31 cellular contexts compared by ENCODE assay signal in the genomic region with DNA sequence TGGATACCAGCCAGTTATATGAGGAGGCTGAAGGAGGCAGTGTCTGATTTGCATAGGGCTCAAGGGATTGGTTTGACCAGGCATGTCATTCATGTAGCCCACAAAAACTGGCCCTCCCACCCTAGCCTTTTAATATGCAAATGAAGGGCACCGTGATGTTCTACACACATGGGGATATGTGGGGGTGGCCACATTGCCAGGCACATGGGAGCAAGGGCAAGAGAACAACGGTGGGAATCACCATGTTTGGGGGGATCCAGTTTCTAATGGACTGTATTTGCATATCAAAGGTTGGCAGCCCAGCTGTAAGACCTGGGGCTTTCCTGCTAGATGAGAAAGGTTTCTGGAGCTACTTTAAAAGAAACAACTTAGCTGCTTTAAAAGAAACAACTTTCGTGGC.
DNase-seq lines count a peak whose midpoint lies in the region; ATAC-seq, FAIRE-seq and TF ChIP-seq lines count a peak whose summit lies in the region.
"Had no signal": no experiment of that assay in that cellular context is flagged by ENCODE, and none has a peak within 500 bp of the region (broad histone marks: within the 10 kb centered on the region; RNA-seq: fewer than 3 reads in every experiment).

No MANE protein-coding gene starts in this region.

- no peak for ATAC-seq in K562
- no peak for ATAC-seq in SK-N-SH treated with all-trans-retinoic acid at 6 μM for 48 hours
- ATAC-seq: A549; activated CD8-positive, alpha-beta memory T cell treated with anti-CD3 and anti-CD28 coated beads, Interleukin-2, amount 10 ng/mL, durations not matched to agents 7 days and 5 days; CD8-positive, alpha-beta T cell; gastroesophageal sphincter; HCT116; left cardiac atrium; pancreas had no signal

- H3K79me2 ChIP-seq in K562 (ENCODE audit: control insufficient read depth, insufficient read depth, low read length), result no peaks in the 10 kb centered on the region

- peak overlapping the region; percentile 95 for H3K27ac ChIP-seq in HUES64 (ENCODE audit: low read depth, low read length)
- H3K27ac ChIP-seq in K562 (ENCODE audit: extremely low read depth, low read depth, low read length), result no peak overlapping the region
- H3K27ac ChIP-seq: A549, adrenal gland, dorsolateral prefrontal cortex, gastroesophageal sphincter, pancreas, skin epidermis, transverse colon had no signal

- H3K9ac ChIP-seq in HUES64 (ENCODE audit: low read depth, low read length) (peak overlapping the region; percentile 74; the same call in 1 of the 2 replicates), K562 (ENCODE audit: insufficient read depth in 1 of 2, low read depth in 2 of 2, low read length in 2 of 2) (no peak overlapping the region)
- H3K9ac ChIP-seq: SK-N-SH had no signal

- peaks cover 34% of the 10 kb centered on the region for H3K4me1 ChIP-seq in HUES64 (ENCODE audit: insufficient read depth, low read length)
- H3K4me1 ChIP-seq in K562 (replicated peaks in 1 of 2; ENCODE audit: control insufficient read depth in 2 of 2, insufficient read depth in 2 of 2, low read length in 2 of 2), result peaks cover 0 to 5% of the 10 kb centered on the region in 2 experiments; a peak in 3 of 5 replicates
- H3K4me1 ChIP-seq: A549, adrenal gland, gastroesophageal sphincter, pancreas, transverse colon had no signal

- in situ Hi-C loops in K562 (cut with MboI), result loop anchor here (10.0 kb wide), 1 partner anchor 271 kb away; no protein-coding TSS in a partner anchor

- no TSS peak for BruUV-seq in K562 (replicated peaks; lab: Mats Ljungman, UMichigan)

- TF ChIP-seq EP300 in K562 (IDR thresholded peaks at IDR 0.05; ENCODE audit: low read length), result no peak

- no peak for TF ChIP-seq RAD21 in K562 (CRISPR knock-in tag; conservative IDR thresholded peaks at IDR 0.05 in 1 of 2, IDR thresholded peaks at IDR 0.05 in 1 of 2)

- H3K36me3 ChIP-seq in HUES64 (ENCODE audit: insufficient read depth, low read length), result peaks cover 21% of the 10 kb centered on the region
- peaks cover 15% of the 10 kb centered on the region for H3K36me3 ChIP-seq in K562 (ENCODE audit: control insufficient read depth, insufficient read depth, low read length)
- H3K36me3 ChIP-seq: pancreas had no signal

- CTCF ChIA-PET in K562 (lab: Yijun Ruan, JAX; ENCODE audit: low intra/inter-chr PET ratio), result no interaction called here

- FAIRE-seq in K562 (lab: Jason Lieb, UNC), result no peak
- FAIRE-seq: A549, pancreas had no signal

- H3K9me3 ChIP-seq in HUES64 (ENCODE audit: insufficient read depth, low read depth, low read length) (peaks cover 5% of the 10 kb centered on the region; the same call in 1 of the 2 replicates), K562 (replicated peaks; ENCODE audit: control insufficient read depth, insufficient read depth, low read depth, low read length) (no peaks in the 10 kb centered on the region)
- H3K9me3 ChIP-seq: A549, adrenal gland, gastroesophageal sphincter, pancreas, SK-N-SH, transverse colon had no signal

- TF ChIP-seq CTCF in GM12865 (IDR thresholded peaks at IDR 0.05; ENCODE audit: insufficient read depth, low read depth, low read length, missing control alignments) (no peak), K562 (IDR thresholded peaks at IDR 0.05 in 2 of 3, conservative IDR thresholded peaks at IDR 0.05 in 1 of 3; ENCODE audit: insufficient read depth in 2 of 3, low read depth in 1 of 3, low read length in 3 of 3) (no peak)

- POLR2A ChIA-PET in K562 (lab: Yijun Ruan, JAX), result no interaction called here

- H3K27me3 ChIP-seq in HUES64 (ENCODE audit: insufficient read depth, low read length) (no peaks in the 10 kb centered on the region), K562 (ENCODE audit: control insufficient read depth in 2 of 2, insufficient read depth in 2 of 2, low read length in 2 of 2) (no peaks in the 10 kb centered on the region)
- H3K27me3 ChIP-seq: adrenal gland, dorsolateral prefrontal cortex, gastroesophageal sphincter, pancreas, transverse colon had no signal

- no peak overlapping the region for H2AFZ ChIP-seq in K562 (ENCODE audit: low read depth, low read length)

- H3K4me3 ChIP-seq in GM12865 (ENCODE audit: low read depth, low read length) (no peak overlapping the region), HUES64 (ENCODE audit: low read length) (0 out of 2 replicates have a peak overlapping the region, but pooled peaks have one; percentile 3), K562 (no peak overlapping the region)
- H3K4me3 ChIP-seq: A549, adrenal gland, dorsolateral prefrontal cortex, gastroesophageal sphincter, pancreas, skin epidermis, transverse colon had no signal

- DNase-seq in GM12865 (ENCODE audit: low read depth) (peak; percentile 48), K562 (ENCODE audit: extremely low read depth in 1 of 4, low spot score in 3 of 4) (no peak), iPS-NIHi7 (ENCODE audit: extremely low spot score) (peak; percentile 33), inferior parietal cortex (ENCODE audit: extremely low spot score) (no peak), NCI-H2171 (lab: John Stamatoyannopoulos, UW) (no peak)
- no peak for DNase-seq in activated CD4-positive, CD25-positive, alpha-beta regulatory T cell (lab: John Stamatoyannopoulos, UW)
- DNase-seq: activated CD4-positive, alpha-beta T cell treated with anti-CD3 and anti-CD28 coated beads, Interleukin-2, amount 10 ng/mL, durations not matched to agents 24 days and 14 days; activated CD8-positive, alpha-beta memory T cell treated with anti-CD3 and anti-CD28 coated beads, Interleukin-2, amount 10 ng/mL, durations not matched to agents 7 days and 5 days; activated naive CD4-positive, alpha-beta T cell; activated T-cell treated with anti-CD3 and anti-CD28 coated beads, Interleukin-2, amount 50 U/mL, for 48 hours; adrenal gland; AML-193; CD8-positive, alpha-beta T cell; dorsolateral prefrontal cortex; hippocampal formation; Kasumi-1; left cardiac atrium; mammary epithelial cell; MV-4-11; NCI-H1694; NCI-H748 treated with DMSO at 0.1 percent for 48 hours; pancreas; retina; SK-N-SH; transverse colon had no signal

- no peak for TF ChIP-seq POLR2A in K562 (conservative IDR thresholded peaks at IDR 0.05)

- 8% methylated on average over 3 of the region's 3 CpGs for WGBS in HUES64
- 27% methylated on average over 3 of the region's 3 CpGs for WGBS in K562 (ENCODE audit: insufficient coverage, low coverage, missing lambda C conversion rate)

- H3K9me1 ChIP-seq in K562 (ENCODE audit: control insufficient read depth, insufficient read depth, low read length), result no peaks in the 10 kb centered on the region

- no peak overlapping the region for H3K4me2 ChIP-seq in K562 (ENCODE audit: insufficient read depth, low read length)
- H3K4me2 ChIP-seq: A549, SK-N-SH had no signal

- intact Hi-C loops in K562 (cut with micrococcal nuclease), result loop anchor here (10.0 kb wide), 1 partner anchor 191 kb away; no protein-coding TSS in a partner anchor

- H4K20me1 ChIP-seq in K562 (replicated peaks; ENCODE audit: control insufficient read depth, insufficient read depth, low read length), result no peaks in the 10 kb centered on the region

TF ChIP-seq in K562, 482 proteins besides CTCF, POLR2A, EP300 and RAD21:
- TF ChIP-seq ZNF436 (CRISPR knock-in tag; IDR thresholded peaks at IDR 0.05) (no peak), RBM39 (optimal IDR thresholded peaks at IDR 0.05; ENCODE audit: low read depth, low read length) (no peak), GTF2A2 (tag; IDR thresholded peaks at IDR 0.05) (no peak)
- TF ChIP-seq, protein P1, sequence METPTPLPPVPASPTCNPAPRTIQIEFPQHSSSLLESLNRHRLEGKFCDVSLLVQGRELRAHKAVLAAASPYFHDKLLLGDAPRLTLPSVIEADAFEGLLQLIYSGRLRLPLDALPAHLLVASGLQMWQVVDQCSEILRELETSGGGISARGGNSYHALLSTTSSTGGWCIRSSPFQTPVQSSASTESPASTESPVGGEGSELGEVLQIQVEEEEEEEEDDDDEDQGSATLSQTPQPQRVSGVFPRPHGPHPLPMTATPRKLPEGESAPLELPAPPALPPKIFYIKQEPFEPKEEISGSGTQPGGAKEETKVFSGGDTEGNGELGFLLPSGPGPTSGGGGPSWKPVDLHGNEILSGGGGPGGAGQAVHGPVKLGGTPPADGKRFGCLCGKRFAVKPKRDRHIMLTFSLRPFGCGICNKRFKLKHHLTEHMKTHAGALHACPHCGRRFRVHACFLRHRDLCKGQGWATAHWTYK (CRISPR knock-in tag; IDR thresholded peaks at IDR 0.05), result no peak
- TF ChIP-seq, protein P2, sequence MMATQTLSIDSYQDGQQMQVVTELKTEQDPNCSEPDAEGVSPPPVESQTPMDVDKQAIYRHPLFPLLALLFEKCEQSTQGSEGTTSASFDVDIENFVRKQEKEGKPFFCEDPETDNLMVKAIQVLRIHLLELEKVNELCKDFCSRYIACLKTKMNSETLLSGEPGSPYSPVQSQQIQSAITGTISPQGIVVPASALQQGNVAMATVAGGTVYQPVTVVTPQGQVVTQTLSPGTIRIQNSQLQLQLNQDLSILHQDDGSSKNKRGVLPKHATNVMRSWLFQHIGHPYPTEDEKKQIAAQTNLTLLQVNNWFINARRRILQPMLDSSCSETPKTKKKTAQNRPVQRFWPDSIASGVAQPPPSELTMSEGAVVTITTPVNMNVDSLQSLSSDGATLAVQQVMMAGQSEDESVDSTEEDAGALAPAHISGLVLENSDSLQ (IDR thresholded peaks at IDR 0.05), result peak; percentile 74

TF ChIP-seq in SK-N-SH treated with all-trans-retinoic acid at 6 μM for 48 hours, 23 proteins besides CTCF, POLR2A, EP300 and RAD21:
- TF ChIP-seq, protein P3, sequence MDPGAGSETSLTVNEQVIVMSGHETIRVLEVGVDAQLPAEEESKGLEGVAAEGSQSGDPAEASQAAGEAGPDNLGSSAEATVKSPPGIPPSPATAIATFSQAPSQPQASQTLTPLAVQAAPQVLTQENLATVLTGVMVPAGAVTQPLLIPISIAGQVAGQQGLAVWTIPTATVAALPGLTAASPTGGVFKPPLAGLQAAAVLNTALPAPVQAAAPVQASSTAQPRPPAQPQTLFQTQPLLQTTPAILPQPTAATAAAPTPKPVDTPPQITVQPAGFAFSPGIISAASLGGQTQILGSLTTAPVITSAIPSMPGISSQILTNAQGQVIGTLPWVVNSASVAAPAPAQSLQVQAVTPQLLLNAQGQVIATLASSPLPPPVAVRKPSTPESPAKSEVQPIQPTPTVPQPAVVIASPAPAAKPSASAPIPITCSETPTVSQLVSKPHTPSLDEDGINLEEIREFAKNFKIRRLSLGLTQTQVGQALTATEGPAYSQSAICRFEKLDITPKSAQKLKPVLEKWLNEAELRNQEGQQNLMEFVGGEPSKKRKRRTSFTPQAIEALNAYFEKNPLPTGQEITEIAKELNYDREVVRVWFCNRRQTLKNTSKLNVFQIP (CRISPR knock-in tag; IDR thresholded peaks at IDR 0.05; ENCODE audit: borderline replicate concordance, low read depth), result no peak
TF ChIP-seq in SK-N-SH treated with all-trans-retinoic acid at 6 μM for 48 hours: peak in this region for 0.

Comparison
In these comparisons a context has a peak if more than half of its experiments do, and no peak if none do; other contexts are left out.
1. DNase-seq: peak in GM12865 (single experiment) and iPS-NIHi7 (single experiment); none in K562 (0 of 4), inferior parietal cortex (single experiment), NCI-H2171 (single experiment) and activated CD4-positive, CD25-positive, alpha-beta regulatory T cell (0 of 4).